10 cellular contexts compared by ENCODE assay signal in the genomic region with DNA sequence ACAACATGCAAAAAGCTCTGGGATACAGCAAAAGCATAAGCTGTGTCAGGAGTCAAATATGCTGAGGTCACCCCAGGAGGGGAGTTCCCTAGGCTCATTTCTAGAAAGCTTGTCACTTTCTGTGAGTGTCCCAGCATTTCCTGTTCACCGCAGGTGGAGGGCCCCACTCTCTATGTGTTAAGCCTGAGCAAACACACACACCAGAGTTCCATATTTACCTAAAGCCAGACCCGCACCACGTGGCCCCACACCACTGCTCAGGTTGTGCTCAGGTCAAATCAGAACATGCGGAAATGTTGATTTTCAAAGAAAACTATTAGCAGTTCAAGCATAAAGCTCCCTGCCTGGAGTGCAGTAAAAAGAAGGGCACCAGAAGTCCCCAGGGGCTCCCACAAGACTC.
A peak's percentile ranks its signal among the peaks of the same experiment; 100 is the strongest.
DNase-seq lines count a peak whose midpoint lies in the region; ATAC-seq, FAIRE-seq and TF ChIP-seq lines count a peak whose summit lies in the region.
"Had no signal": no experiment of that assay in that cellular context is flagged by ENCODE, and none has a peak within 500 bp of the region (broad histone marks: within the 10 kb centered on the region; RNA-seq: fewer than 3 reads in every experiment).

No MANE protein-coding gene starts in this region.

- ATAC-seq in GM19324 (IDR thresholded peaks at IDR 0.05; ENCODE audit: low FRiP score, unreplicated experiment) (peak; percentile 62), HG03060 (IDR thresholded peaks at IDR 0.05; ENCODE audit: low read depth, unreplicated experiment) (peak; percentile 98), omental fat pad (ENCODE audit: low FRiP score) (no peak)
- ATAC-seq in activated T-cell treated with anti-CD3 and anti-CD28 coated beads, Interleukin-2, amount 50 U/mL, for 72 hours (replicated peaks in 1 of 2) = peak; percentile 97

- H4K5ac ChIP-seq in H9 (ENCODE audit: insufficient read length, low read depth, low read length) = no peak overlapping the region

- FAIRE-seq in D721Med (lab: Jason Lieb, UNC) = no peak

- WGBS in H9 (ENCODE audit: extremely low coverage, insufficient read length, low lambda C conversion rate) = no CpG with 5 or more reads among the region's 4 CpGs
- no CpG with 5 or more reads among the region's 4 CpGs for WGBS in trophoblast cell (ENCODE audit: extremely low coverage, insufficient coverage, insufficient read length)

- TF ChIP-seq CTCF in GM12865 (IDR thresholded peaks at IDR 0.05; ENCODE audit: insufficient read depth, low read depth, low read length, missing control alignments) (no peak), H9 (conservative IDR thresholded peaks at IDR 0.05) (no peak), omental fat pad (IDR thresholded peaks at IDR 0.05) (no peak), D721Med (IDR thresholded peaks at IDR 0.05; ENCODE audit: insufficient read depth, missing control alignments) (no peak)

- no peak overlapping the region for H3K18ac ChIP-seq in H9 (ENCODE audit: insufficient read length, low read depth, low read length)
- no peak overlapping the region for H3K18ac ChIP-seq in trophoblast cell (ENCODE audit: low read length)

- H2AK5ac ChIP-seq in H9 (ENCODE audit: insufficient read length, low read length) = no peak overlapping the region
- H2AK5ac ChIP-seq in trophoblast cell (ENCODE audit: low read length) = no peak overlapping the region

- H3K4ac ChIP-seq in H9 (ENCODE audit: low read depth, low read length) (no peak overlapping the region), trophoblast cell (ENCODE audit: low read depth, low read length) (no peak overlapping the region)

- H3K14ac ChIP-seq in H9 (ENCODE audit: insufficient read depth, low read length) (no peak overlapping the region; the same call in 1 of the 2 replicates), trophoblast cell (ENCODE audit: low read length) (no peak overlapping the region)

- H4K12ac ChIP-seq in trophoblast cell (ENCODE audit: low read depth, low read length) = no peak overlapping the region

- no peak overlapping the region for H2BK12ac ChIP-seq in H9 (ENCODE audit: insufficient read length, low read depth, low read length)
- H2BK12ac ChIP-seq in trophoblast cell (ENCODE audit: low read length) = no peak overlapping the region

- no peaks in the 10 kb centered on the region for H4K20me1 ChIP-seq in H9 (ENCODE audit: control insufficient read depth, insufficient read depth, insufficient read length)

- H3K27ac Mint-ChIP-seq in activated T-cell treated with anti-CD3 and anti-CD28 coated beads, Interleukin-2, amount 50 U/mL, for 72 hours = no peak overlapping the region
- H3K27ac Mint-ChIP-seq in H9 = peak overlapping the region in 1 of 3 experiments; percentile 71; a peak in 2 of 7 replicates

- no peak overlapping the region for H2BK15ac ChIP-seq in H9 (ENCODE audit: low read depth, low read length)

- H3T11ph ChIP-seq in H9 (ENCODE audit: low read length) = no peak overlapping the region

- H3K23ac ChIP-seq in H9 (ENCODE audit: insufficient read length, low read depth, low read length) (no peak overlapping the region), trophoblast cell (ENCODE audit: low read length) (no peak overlapping the region)

- H3K79me1 ChIP-seq in H9 (ENCODE audit: insufficient read depth, low read depth, low read length, poor library complexity, severe bottlenecking) (no peaks in the 10 kb centered on the region), trophoblast cell (ENCODE audit: low read length) (no peaks in the 10 kb centered on the region)

- no peak overlapping the region for H3K4me2 ChIP-seq in H9 (ENCODE audit: insufficient read depth, insufficient read length, low read length)
- H3K4me2 ChIP-seq in trophoblast cell (ENCODE audit: low read length) = no peak overlapping the region

- H3K4me3 Mint-ChIP-seq in activated T-cell treated with anti-CD3 and anti-CD28 coated beads, Interleukin-2, amount 50 U/mL, for 72 hours = no peak overlapping the region
- no peak overlapping the region for H3K4me3 Mint-ChIP-seq in H9
- H3K4me3 Mint-ChIP-seq: central memory CD8-positive, alpha-beta T cell had no signal

- no peaks in the 10 kb centered on the region for H3K9me3 Mint-ChIP-seq in activated T-cell treated with anti-CD3 and anti-CD28 coated beads, Interleukin-2, amount 50 U/mL, for 72 hours
- peaks cover 10 to 15% of the 10 kb centered on the region in 2 experiments for H3K9me3 Mint-ChIP-seq in H9

- H3K9ac ChIP-seq in H9 (ENCODE audit: extremely low read depth, insufficient read length, low read length) (no peak overlapping the region), trophoblast cell (ENCODE audit: low read length) (no peak overlapping the region)
- H3K9ac ChIP-seq: GM23248 had no signal

- no peaks in the 10 kb centered on the region for H3K9me3 ChIP-seq in H9 (ENCODE audit: control insufficient read depth, low read depth, low read length)
- H3K9me3 ChIP-seq in trophoblast cell (ENCODE audit: insufficient read depth, low read depth, low read length) = peaks cover 15% of the 10 kb centered on the region

- H3K27ac ChIP-seq in H9 (ENCODE audit: insufficient read length, low read depth, low read length) (no peak overlapping the region), trophoblast cell (ENCODE audit: low read depth, low read length) (no peak overlapping the region)
- H3K27ac ChIP-seq: GM23248 had no signal

- H2BK120ac ChIP-seq in H9 (ENCODE audit: low read depth, low read length, poor library complexity, severe bottlenecking) = no peak overlapping the region
- H2BK120ac ChIP-seq in trophoblast cell (ENCODE audit: insufficient read depth, low read length, poor library complexity) = no peak overlapping the region

- H3K56ac ChIP-seq in H9 (ENCODE audit: insufficient read length, low read depth, low read length) = no peak overlapping the region

- H3K79me2 ChIP-seq in H9 (ENCODE audit: insufficient read depth, low read length) (no peaks in the 10 kb centered on the region), trophoblast cell (ENCODE audit: control insufficient read depth, insufficient read depth, low read length, poor library complexity) (no peaks in the 10 kb centered on the region)

- H3K27me3 ChIP-seq in H9 (ENCODE audit: insufficient read depth, low read length) (no peaks in the 10 kb centered on the region), trophoblast cell (ENCODE audit: insufficient read depth, low read length) (no peaks in the 10 kb centered on the region)

- H3K27me3 Mint-ChIP-seq in activated T-cell treated with anti-CD3 and anti-CD28 coated beads, Interleukin-2, amount 50 U/mL, for 72 hours (ENCODE audit: low read depth) = no peaks in the 10 kb centered on the region
- peaks cover 8% of the 10 kb centered on the region for H3K27me3 Mint-ChIP-seq in H9 (ENCODE audit: low read depth)
- H3K27me3 Mint-ChIP-seq: central memory CD8-positive, alpha-beta T cell had no signal

- DNase-seq in GM12865 (ENCODE audit: low read depth) (peak; percentile 85), H9 (no peak), trophoblast cell (no peak), omental fat pad (ENCODE audit: low spot score) (no peak), D721Med (ENCODE audit: insufficient read length, low spot score) (no peak)
- DNase-seq in activated T-cell treated with anti-CD3 and anti-CD28 coated beads, Interleukin-2, amount 50 U/mL, for 72 hours = peak; percentile 49 to 50
- DNase-seq: GM23248 had no signal

- H3K4me1 Mint-ChIP-seq in activated T-cell treated with anti-CD3 and anti-CD28 coated beads, Interleukin-2, amount 50 U/mL, for 72 hours (ENCODE audit: low read depth) = peaks cover 10% of the 10 kb centered on the region
- peaks cover 13 to 21% of the 10 kb centered on the region in 2 experiments for H3K4me1 Mint-ChIP-seq in H9
- H3K4me1 Mint-ChIP-seq: central memory CD8-positive, alpha-beta T cell had no signal

- H2AFZ ChIP-seq in H9 (ENCODE audit: low read length) (no peak overlapping the region), trophoblast cell (ENCODE audit: insufficient read depth, low read length, poor library complexity) (no peak overlapping the region)
- H2AFZ ChIP-seq: GM23248 had no signal

- no peaks in the 10 kb centered on the region for H3K36me3 ChIP-seq in trophoblast cell (ENCODE audit: control insufficient read depth in 1 of 2, insufficient read depth in 2 of 2, low read length in 2 of 2)

- H3K4me1 ChIP-seq in H9 (ENCODE audit: insufficient read depth, low read length) = no peaks in the 10 kb centered on the region
- peaks cover 0 to 7% of the 10 kb centered on the region in 2 experiments for H3K4me1 ChIP-seq in trophoblast cell (ENCODE audit: control insufficient read depth in 1 of 2, insufficient read depth in 2 of 2, low read length in 2 of 2)

- no peak overlapping the region for H3K4me3 ChIP-seq in GM12865 (ENCODE audit: low read depth, low read length)
- no peak overlapping the region for H3K4me3 ChIP-seq in trophoblast cell (ENCODE audit: low read depth, low read length)
- H3K4me3 ChIP-seq: GM23248 had no signal

- no peaks in the 10 kb centered on the region for H3K23me2 ChIP-seq in H9 (ENCODE audit: insufficient read length, low read depth, low read length, poor library complexity, severe bottlenecking)

- no peak overlapping the region for H2BK5ac ChIP-seq in H9 (ENCODE audit: insufficient read length, low read length)
- no peak overlapping the region for H2BK5ac ChIP-seq in trophoblast cell (ENCODE audit: low read depth, low read length, poor library complexity)

- H4K91ac ChIP-seq in H9 (ENCODE audit: insufficient read length, low read depth, low read length) (no peak overlapping the region), trophoblast cell (ENCODE audit: low read depth, low read length) (no peak overlapping the region)

- H4K8ac ChIP-seq in H9 (replicated peaks; ENCODE audit: insufficient read length, low read depth, low read length) (no peak overlapping the region), trophoblast cell (ENCODE audit: low read depth, low read length) (no peak overlapping the region)

- H2BK20ac ChIP-seq in H9 (ENCODE audit: low read depth, low read length, poor library complexity, severe bottlenecking) = no peak overlapping the region

- H3K36me3 Mint-ChIP-seq in activated T-cell treated with anti-CD3 and anti-CD28 coated beads, Interleukin-2, amount 50 U/mL, for 72 hours (ENCODE audit: insufficient read depth in 2 of 2) = no peaks in the 10 kb centered on the region
- peaks cover 0 to 8% (median 6%) of the 10 kb centered on the region in 3 experiments; a peak in 5 of 7 replicates for H3K36me3 Mint-ChIP-seq in H9 (ENCODE audit: insufficient read depth in 1 of 3, low read depth in 3 of 3)

Comparison
In these comparisons a context has a peak if more than half of its experiments do, and no peak if none do; other contexts are left out.
1. DNase-seq: peak in GM12865 (single experiment) and activated T-cell treated with anti-CD3 and anti-CD28 coated beads, Interleukin-2, amount 50 U/mL, for 72 hours (2 of 2); none in H9 (single experiment), trophoblast cell (0 of 2), omental fat pad (single experiment) and D721Med (single experiment).